Comparison of ENCODE assay signal across 8 cellular contexts in genomic region chr20:60636417-60636816, GRCh38.
"Had no signal": no experiment of that assay in that cellular context is flagged by ENCODE, and none has a peak within 500 bp of the region (broad histone marks: within the 10 kb centered on the region; RNA-seq: fewer than 3 reads in every experiment).

No MANE protein-coding gene starts in this region.

- H3K4me3 ChIP-seq: GM23248, GM23338, HAP-1 had no signal

- H3K27ac ChIP-seq: GM23248 had no signal

- H2AFZ ChIP-seq: GM23248, GM23338 had no signal

- H3K9ac ChIP-seq: GM23248 had no signal

- H3K4me2 ChIP-seq: GM23338 had no signal

- DNase-seq: GM23248, GOT3, H7, H9, HCEC 1CT, HFFc6 had no signal

- H3K36me3 ChIP-seq: HAP-1 had no signal
